Comparison of ENCODE assay signal across 19 cellular contexts in genomic region chr1:67823645-67824044, GRCh38. TPM values are rescaled to one million over a fixed set of nuclear protein-coding genes. Genes with fewer than 3 reads are reported as not detected.
DNase-seq lines count a peak whose midpoint lies in the region; ATAC-seq and TF ChIP-seq lines count a peak whose summit lies in the region.
"Had no signal": no experiment of that assay in that cellular context is flagged by ENCODE, and none has a peak within 500 bp of the region (broad histone marks: within the 10 kb centered on the region; RNA-seq: fewer than 3 reads in every experiment).

No MANE protein-coding gene starts in this region.

- peaks cover 16% of the 10 kb centered on the region for H3K27me3 Mint-ChIP-seq in activated naive CD4-positive, alpha-beta T cell treated with anti-CD3 and anti-CD28 coated beads, Interleukin-2, amount 50 U/mL, for 24 hours
- H3K27me3 Mint-ChIP-seq in activated naive CD4-positive, alpha-beta T cell treated with anti-CD3 and anti-CD28 coated beads, Interleukin-2, amount 10 ng/mL, durations not matched to agents 7 days and 5 days, result peaks cover 28% of the 10 kb centered on the region

- TF ChIP-seq CTCF in fibroblast of mammary gland (conservative IDR thresholded peaks at IDR 0.05; ENCODE audit: control insufficient read depth, insufficient read depth, low read depth, low read length), result no peak
- no peak for TF ChIP-seq CTCF in prostate gland (IDR thresholded peaks at IDR 0.05)

- no peak for DNase-seq in activated naive CD4-positive, alpha-beta T cell treated with anti-CD3 and anti-CD28 coated beads, Interleukin-2, amount 10 ng/mL, durations not matched to agents 7 days and 5 days
- DNase-seq in fibroblast of mammary gland (ENCODE audit: low read depth) (peak; percentile 43), prostate gland (ENCODE audit: low spot score) (peak; percentile 16), cortex of kidney (lab: John Stamatoyannopoulos, UW) (no peak)
- DNase-seq: AML-193; C1 segment of cervical spinal cord; CD8-positive, alpha-beta T cell; NCI-H1694; NCI-H2081; NCI-H2171 treated with DMSO at 0.1 percent for 48 hours; NCI-H524 treated with DMSO at 0.1 percent for 48 hours; NCI-H82; OCI-M1 had no signal

- no peaks in the 10 kb centered on the region for H3K36me3 ChIP-seq in prostate gland

- H3K4me1 Mint-ChIP-seq in activated naive CD4-positive, alpha-beta T cell treated with anti-CD3 and anti-CD28 coated beads, Interleukin-2, amount 50 U/mL, for 24 hours, result no peaks in the 10 kb centered on the region
- no peaks in the 10 kb centered on the region for H3K4me1 Mint-ChIP-seq in activated naive CD4-positive, alpha-beta T cell treated with anti-CD3 and anti-CD28 coated beads, Interleukin-2, amount 10 ng/mL, durations not matched to agents 7 days and 5 days

- CTCF ChIA-PET in activated naive CD4-positive, alpha-beta T cell treated with anti-CD3 and anti-CD28 coated beads, Interleukin-2, amount 10 ng/mL, durations not matched to agents 7 days and 5 days (lab: Charles Lee), result no interaction called here

- WGBS in prostate gland, result 29% methylated on average over 3 of the region's 3 CpGs

- no peaks in the 10 kb centered on the region for H3K27me3 ChIP-seq in prostate gland (replicated peaks; ENCODE audit: insufficient read depth)
- H3K27me3 ChIP-seq: SJSA1 had no signal

- intact Hi-C loops in prostate gland (cut with DNase I), result no loop called here

- no peaks in the 10 kb centered on the region for H3K9me3 Mint-ChIP-seq in activated naive CD4-positive, alpha-beta T cell treated with anti-CD3 and anti-CD28 coated beads, Interleukin-2, amount 50 U/mL, for 24 hours
- no peaks in the 10 kb centered on the region for H3K9me3 Mint-ChIP-seq in activated naive CD4-positive, alpha-beta T cell treated with anti-CD3 and anti-CD28 coated beads, Interleukin-2, amount 10 ng/mL, durations not matched to agents 7 days and 5 days
- H3K9me3 Mint-ChIP-seq: CD8-positive, alpha-beta T cell had no signal

- H3K4me1 ChIP-seq in prostate gland (replicated peaks), result no peaks in the 10 kb centered on the region

- peak overlapping the region; percentile 47 for H3K27ac Mint-ChIP-seq in activated naive CD4-positive, alpha-beta T cell treated with anti-CD3 and anti-CD28 coated beads, Interleukin-2, amount 50 U/mL, for 24 hours
- H3K27ac Mint-ChIP-seq in activated naive CD4-positive, alpha-beta T cell treated with anti-CD3 and anti-CD28 coated beads, Interleukin-2, amount 10 ng/mL, durations not matched to agents 7 days and 5 days, result no peak overlapping the region
- H3K27ac Mint-ChIP-seq: CD8-positive, alpha-beta T cell had no signal

- ATAC-seq in GM21619 (IDR thresholded peaks at IDR 0.05; ENCODE audit: unreplicated experiment) (no peak), HG03196 (IDR thresholded peaks at IDR 0.05; ENCODE audit: unreplicated experiment) (no peak)
- ATAC-seq: CD8-positive, alpha-beta T cell; Right ventricle myocardium inferior had no signal

- H3K27ac ChIP-seq in prostate gland, result peak overlapping the region in 1 of 2 donors; percentile 10
- H3K27ac ChIP-seq: KMS-11, SJSA1 had no signal

- no peak overlapping the region for H3K4me3 Mint-ChIP-seq in activated naive CD4-positive, alpha-beta T cell treated with anti-CD3 and anti-CD28 coated beads, Interleukin-2, amount 50 U/mL, for 24 hours
- no peak overlapping the region for H3K4me3 Mint-ChIP-seq in activated naive CD4-positive, alpha-beta T cell treated with anti-CD3 and anti-CD28 coated beads, Interleukin-2, amount 10 ng/mL, durations not matched to agents 7 days and 5 days
- H3K4me3 Mint-ChIP-seq: CD8-positive, alpha-beta T cell had no signal

- TF ChIP-seq POLR2A in prostate gland (IDR thresholded peaks at IDR 0.05), result no peak

- no peaks in the 10 kb centered on the region for H3K9me3 ChIP-seq in prostate gland
- H3K9me3 ChIP-seq: SJSA1 had no signal

- no peaks in the 10 kb centered on the region for H3K36me3 Mint-ChIP-seq in activated naive CD4-positive, alpha-beta T cell treated with anti-CD3 and anti-CD28 coated beads, Interleukin-2, amount 50 U/mL, for 24 hours
- no peaks in the 10 kb centered on the region for H3K36me3 Mint-ChIP-seq in activated naive CD4-positive, alpha-beta T cell treated with anti-CD3 and anti-CD28 coated beads, Interleukin-2, amount 10 ng/mL, durations not matched to agents 7 days and 5 days
- H3K36me3 Mint-ChIP-seq: CD8-positive, alpha-beta T cell had no signal

- H3K4me3 ChIP-seq in fibroblast of mammary gland (ENCODE audit: control insufficient read depth, low read depth, low read length) (no peak overlapping the region), prostate gland (no peak overlapping the region)
- H3K4me3 ChIP-seq: SJSA1 had no signal

RNA-seq across cellular contexts. Expression of gene GNG12, which starts 9.6 kb away (rescaled TPM):
- total RNA-seq in prostate gland, result 10 to 100 TPM; 49.4 to 61.5 TPM
- total RNA-seq: CD8-positive, alpha-beta T cell had no signal

Comparison
In these comparisons a context has a peak if more than half of its experiments do, and no peak if none do; other contexts are left out.
1. DNase-seq: peak in fibroblast of mammary gland (single experiment) and prostate gland (single experiment); none in activated naive CD4-positive, alpha-beta T cell treated with anti-CD3 and anti-CD28 coated beads, Interleukin-2, amount 10 ng/mL, durations not matched to agents 7 days and 5 days (single experiment) and cortex of kidney (single experiment).